14 cellular contexts compared by ENCODE assay signal in the genomic region with DNA sequence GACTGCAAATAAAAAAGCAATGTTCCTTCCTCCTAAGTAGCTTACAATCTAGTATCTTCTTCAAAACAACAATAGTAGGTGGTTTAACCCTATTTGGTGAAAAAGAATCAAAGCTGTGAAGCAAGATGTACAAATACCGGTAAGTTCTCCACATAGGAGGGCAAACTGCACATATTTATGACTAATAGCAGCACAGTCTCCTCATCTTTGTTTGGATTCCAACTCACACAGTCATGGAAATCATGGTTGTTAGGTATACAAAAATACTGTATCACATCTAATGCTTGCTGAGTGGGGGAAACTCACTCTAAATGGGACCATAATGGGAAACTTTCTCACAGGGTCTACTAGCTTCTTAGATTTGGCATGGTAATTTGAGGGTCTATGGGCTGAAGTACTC.
A peak's percentile ranks its signal among the peaks of the same experiment; 100 is the strongest.
DNase-seq lines count a peak whose midpoint lies in the region; TF ChIP-seq lines count a peak whose summit lies in the region.
"Had no signal": no experiment of that assay in that cellular context is flagged by ENCODE, and none has a peak within 500 bp of the region (broad histone marks: within the 10 kb centered on the region; RNA-seq: fewer than 3 reads in every experiment).

No MANE protein-coding gene starts in this region.

- no peak for TF ChIP-seq RAD21 in SK-N-SH (IDR thresholded peaks at IDR 0.05; ENCODE audit: low read length)

- H3K9me3 ChIP-seq in adipocyte (ENCODE audit: control insufficient read depth, low read length) (no peaks in the 10 kb centered on the region), skeletal muscle satellite cell (replicated peaks; ENCODE audit: low read length) (no peaks in the 10 kb centered on the region), SK-N-SH (no peaks in the 10 kb centered on the region), neuronal stem cell (replicated peaks in 1 of 2; ENCODE audit: control insufficient read depth in 2 of 2, insufficient read depth in 1 of 2, low read depth in 1 of 2, low read length in 2 of 2) (no peaks in the 10 kb centered on the region)
- H3K9me3 ChIP-seq: body of pancreas had no signal

- TF ChIP-seq CTCF in fibroblast of mammary gland (conservative IDR thresholded peaks at IDR 0.05; ENCODE audit: control insufficient read depth, insufficient read depth, low read depth, low read length) (no peak), SK-N-SH (IDR thresholded peaks at IDR 0.05) (no peak)

- no peak overlapping the region for H4K8ac ChIP-seq in neuronal stem cell (ENCODE audit: low read depth, low read length)

- H3K79me1 ChIP-seq in neuronal stem cell (ENCODE audit: low read depth, low read length) = no peaks in the 10 kb centered on the region

- 83% methylated on average over 1 of the region's 1 CpG for WGBS in SK-N-SH (ENCODE audit: low lambda C conversion rate)
- no CpG with 5 or more reads among the region's 1 CpG for WGBS in neuronal stem cell (ENCODE audit: extremely low coverage in 2 of 2, insufficient read length in 2 of 2, insufficient replicate concordance in 1 of 2), 2 donors

- no peak overlapping the region for H2BK15ac ChIP-seq in neuronal stem cell (ENCODE audit: low read length)

- H3K9me2 ChIP-seq in SK-N-SH = no peaks in the 10 kb centered on the region

- no peak overlapping the region for H2BK5ac ChIP-seq in neuronal stem cell (ENCODE audit: low read length)

- H3K4me2 ChIP-seq in skeletal muscle satellite cell (ENCODE audit: low read length) = no peak overlapping the region
- H3K4me2 ChIP-seq in SK-N-SH = no peak overlapping the region
- H3K4me2 ChIP-seq in neuronal stem cell (ENCODE audit: insufficient read depth, low read length, poor library complexity, severe bottlenecking) = no peak overlapping the region
- H3K4me2 ChIP-seq: smooth muscle cell had no signal

- H2AK5ac ChIP-seq in neuronal stem cell (ENCODE audit: low read depth, low read length) = no peak overlapping the region

- H3K4me1 ChIP-seq in adipocyte (ENCODE audit: control insufficient read depth, insufficient read depth, low read length) (peaks cover 4% of the 10 kb centered on the region), skeletal muscle satellite cell (ENCODE audit: control insufficient read depth, insufficient read depth, low read length) (peaks cover 12% of the 10 kb centered on the region), SK-N-SH (ENCODE audit: control insufficient read depth in 1 of 2, insufficient read depth in 2 of 2, low read depth in 1 of 2, low read length in 1 of 2) (no peaks in the 10 kb centered on the region), neuronal stem cell (ENCODE audit: control insufficient read depth in 2 of 2, insufficient read depth in 1 of 2, low read depth in 1 of 2, low read length in 2 of 2) (no peaks in the 10 kb centered on the region)
- H3K4me1 ChIP-seq: body of pancreas had no signal

- no peaks in the 10 kb centered on the region for H3F3A ChIP-seq in SK-N-SH (replicated peaks; ENCODE audit: insufficient read depth)

- H3K9ac ChIP-seq in adipocyte (ENCODE audit: low read length) (no peak overlapping the region), skeletal muscle satellite cell (ENCODE audit: low read depth, low read length) (peak overlapping the region; percentile 16), SK-N-SH (no peak overlapping the region), neuronal stem cell (ENCODE audit: low read depth, low read length, poor library complexity) (no peak overlapping the region)

- no peak for TF ChIP-seq EP300 in SK-N-SH (IDR thresholded peaks at IDR 0.05; ENCODE audit: borderline replicate concordance in 1 of 2, low read depth in 1 of 2, low read length in 1 of 2)

- H3K4ac ChIP-seq in neuronal stem cell (ENCODE audit: low read length) = no peak overlapping the region

- no peaks in the 10 kb centered on the region for H4K20me1 ChIP-seq in SK-N-SH (ENCODE audit: insufficient read depth)

- H2BK120ac ChIP-seq in neuronal stem cell (ENCODE audit: low read depth, low read length) = no peak overlapping the region

- no peak overlapping the region for H2BK12ac ChIP-seq in neuronal stem cell (ENCODE audit: low read length)

- DNase-seq in GM04503 (ENCODE audit: low read depth) = peak; percentile 58
- peak; percentile 56 for DNase-seq in adipocyte (ENCODE audit: low read depth)
- DNase-seq in fibroblast of mammary gland (ENCODE audit: low read depth) = peak; percentile 75
- no peak for DNase-seq in SK-N-SH
- no peak for DNase-seq in neuronal stem cell (ENCODE audit: low spot score)
- no peak for DNase-seq in NCI-H345 (lab: John Stamatoyannopoulos, UW)
- DNase-seq: activated effector memory CD4-positive, alpha-beta T cell treated with Interleukin-2 at 50 U/mL for 16 hours; body of pancreas; foreskin melanocyte; NCI-H187; occipital lobe; Right ventricle myocardium superior had no signal

- H3K23ac ChIP-seq in neuronal stem cell (ENCODE audit: low read depth, low read length, poor library complexity) = no peak overlapping the region

- no peak overlapping the region for H3K18ac ChIP-seq in neuronal stem cell (ENCODE audit: low read length)

- no peaks in the 10 kb centered on the region for H3K79me2 ChIP-seq in SK-N-SH (ENCODE audit: insufficient read depth)

- H3K4me3 ChIP-seq in adipocyte (ENCODE audit: low read length) (no peak overlapping the region), fibroblast of mammary gland (ENCODE audit: control insufficient read depth, low read depth, low read length) (no peak overlapping the region), skeletal muscle satellite cell (ENCODE audit: low read length) (no peak overlapping the region), SK-N-SH (ENCODE audit: low read depth in 2 of 2, low read length in 1 of 2) (no peak overlapping the region), neuronal stem cell (ENCODE audit: low read length in 2 of 2) (no peak overlapping the region)
- H3K4me3 ChIP-seq: body of pancreas, smooth muscle cell had no signal

- H3K27ac ChIP-seq in SK-N-SH (ENCODE audit: low read depth in 2 of 2, low read length in 1 of 2) (no peak overlapping the region), neuronal stem cell (replicated peaks; ENCODE audit: low read length) (no peak overlapping the region)
- H3K27ac ChIP-seq: body of pancreas had no signal

- CTCF ChIA-PET in SK-N-SH (lab: Yijun Ruan, JAX) = no interaction called here

- POLR2A ChIA-PET in SK-N-SH (lab: Yijun Ruan, JAX) = no interaction called here

- no peak overlapping the region for H3K14ac ChIP-seq in neuronal stem cell (ENCODE audit: low read length)

- no peaks in the 10 kb centered on the region for H3K36me3 ChIP-seq in adipocyte (ENCODE audit: control insufficient read depth, insufficient read depth, low read length, severe bottlenecking)
- H3K36me3 ChIP-seq in skeletal muscle satellite cell (ENCODE audit: insufficient read depth, low read length) = no peaks in the 10 kb centered on the region
- no peaks in the 10 kb centered on the region for H3K36me3 ChIP-seq in SK-N-SH (replicated peaks in 1 of 2; ENCODE audit: control insufficient read depth in 1 of 2, insufficient read depth in 2 of 2, low read length in 1 of 2)
- H3K36me3 ChIP-seq in neuronal stem cell (replicated peaks in 1 of 2; ENCODE audit: control insufficient read depth in 2 of 2, insufficient read depth in 2 of 2, low read length in 2 of 2) = no peaks in the 10 kb centered on the region

- H2AFZ ChIP-seq in SK-N-SH (ENCODE audit: low read depth) = no peak overlapping the region
- H2AFZ ChIP-seq in neuronal stem cell (ENCODE audit: low read length) = no peak overlapping the region

- no peaks in the 10 kb centered on the region for H3K27me3 ChIP-seq in adipocyte (replicated peaks; ENCODE audit: control insufficient read depth, insufficient read depth, low read length)
- H3K27me3 ChIP-seq in skeletal muscle satellite cell (ENCODE audit: control insufficient read depth, insufficient read depth, low read length) = no peaks in the 10 kb centered on the region
- H3K27me3 ChIP-seq in SK-N-SH (ENCODE audit: insufficient read depth) = no peaks in the 10 kb centered on the region
- no peaks in the 10 kb centered on the region for H3K27me3 ChIP-seq in neuronal stem cell (ENCODE audit: control insufficient read depth in 3 of 3, insufficient read depth in 3 of 3, low read depth in 1 of 3, low read length in 3 of 3)
- H3K27me3 ChIP-seq: body of pancreas had no signal

- H4K91ac ChIP-seq in neuronal stem cell (ENCODE audit: low read depth, low read length, poor library complexity) = no peak overlapping the region

TF ChIP-seq in SK-N-SH, 30 proteins besides CTCF, POLR2A, EP300 and RAD21 (continues in another document):
- TF ChIP-seq RCOR1 (IDR thresholded peaks at IDR 0.05; ENCODE audit: low read length) (no peak), POLR2AphosphoS5 (IDR thresholded peaks at IDR 0.05; ENCODE audit: low read depth, low read length) (no peak), MXI1 (IDR thresholded peaks at IDR 0.05; ENCODE audit: low read depth, low read length) (no peak), TAF1 (IDR thresholded peaks at IDR 0.05; ENCODE audit: borderline replicate concordance, low read depth, low read length) (no peak), ELF1 (IDR thresholded peaks at IDR 0.05) (no peak), SMC3 (IDR thresholded peaks at IDR 0.05; ENCODE audit: low read depth, low read length) (no peak), JUND (IDR thresholded peaks at IDR 0.05) (no peak), NFIC (IDR thresholded peaks at IDR 0.05; ENCODE audit: borderline replicate concordance) (no peak), FOSL2 (IDR thresholded peaks at IDR 0.05; ENCODE audit: borderline replicate concordance, low read depth) (no peak)
- TF ChIP-seq, protein P1, sequence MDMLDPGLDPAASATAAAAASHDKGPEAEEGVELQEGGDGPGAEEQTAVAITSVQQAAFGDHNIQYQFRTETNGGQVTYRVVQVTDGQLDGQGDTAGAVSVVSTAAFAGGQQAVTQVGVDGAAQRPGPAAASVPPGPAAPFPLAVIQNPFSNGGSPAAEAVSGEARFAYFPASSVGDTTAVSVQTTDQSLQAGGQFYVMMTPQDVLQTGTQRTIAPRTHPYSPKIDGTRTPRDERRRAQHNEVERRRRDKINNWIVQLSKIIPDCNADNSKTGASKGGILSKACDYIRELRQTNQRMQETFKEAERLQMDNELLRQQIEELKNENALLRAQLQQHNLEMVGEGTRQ (IDR thresholded peaks at IDR 0.05; ENCODE audit: borderline replicate concordance, low read depth, low read length) = no peak
- TF ChIP-seq, protein P2, sequence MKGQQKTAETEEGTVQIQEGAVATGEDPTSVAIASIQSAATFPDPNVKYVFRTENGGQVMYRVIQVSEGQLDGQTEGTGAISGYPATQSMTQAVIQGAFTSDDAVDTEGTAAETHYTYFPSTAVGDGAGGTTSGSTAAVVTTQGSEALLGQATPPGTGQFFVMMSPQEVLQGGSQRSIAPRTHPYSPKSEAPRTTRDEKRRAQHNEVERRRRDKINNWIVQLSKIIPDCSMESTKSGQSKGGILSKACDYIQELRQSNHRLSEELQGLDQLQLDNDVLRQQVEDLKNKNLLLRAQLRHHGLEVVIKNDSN (IDR thresholded peaks at IDR 0.05; ENCODE audit: borderline replicate concordance, low read depth) = no peak

Comparison
In these comparisons a context has a peak if more than half of its experiments do, and no peak if none do; other contexts are left out.
1. DNase-seq: peak in GM04503 (single experiment), adipocyte (single experiment) and fibroblast of mammary gland (single experiment); none in SK-N-SH (single experiment), neuronal stem cell (single experiment) and NCI-H345 (single experiment).